In genomic region chr2:10780821-10781220, GRCh38 we compare ENCODE assay signal across 4 cellular contexts. TPM values are rescaled to one million over a fixed set of nuclear protein-coding genes. Genes with fewer than 3 reads are reported as not detected.
"Had no signal": no experiment of that assay in that cellular context is flagged by ENCODE, and none has a peak within 500 bp of the region (broad histone marks: within the 10 kb centered on the region; RNA-seq: fewer than 3 reads in every experiment).

No MANE protein-coding gene starts in this region.

RNA-seq across cellular contexts. Expression of gene ATP6V1C2, which starts 59.4 kb away (rescaled TPM):
- total RNA-seq: chondrocyte, gastrocnemius medialis, glomerular endothelial cell, mononuclear cell had no signal
